Comparison of ENCODE assay signal across 22 cellular contexts in the genomic region with DNA sequence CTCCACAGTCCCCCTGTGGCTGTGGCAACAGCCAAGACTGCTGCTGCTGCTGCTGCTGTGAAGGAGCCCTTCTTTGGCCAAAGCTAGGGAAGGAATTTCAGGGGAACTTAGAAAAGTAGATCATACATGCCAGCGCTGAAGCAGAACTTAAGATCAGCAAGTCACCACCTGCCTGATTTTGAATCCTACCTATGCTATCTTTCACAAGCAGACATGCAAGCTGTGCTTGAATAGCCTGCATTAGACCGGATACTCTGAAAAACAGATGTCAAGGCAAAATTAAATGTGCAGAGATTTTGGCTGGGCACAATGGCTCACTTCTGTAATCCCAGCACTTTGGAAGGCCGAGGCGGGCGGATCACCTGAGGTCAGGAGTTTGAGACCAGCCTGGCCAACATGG.
"Had no signal": no experiment of that assay in that cellular context is flagged by ENCODE, and none has a peak within 500 bp of the region (broad histone marks: within the 10 kb centered on the region; RNA-seq: fewer than 3 reads in every experiment).

No MANE protein-coding gene starts in this region.

- H3K4me3 Mint-ChIP-seq: mesothelial cell of epicardium, natural killer cell, neural crest cell had no signal

- H3K36me3 Mint-ChIP-seq: mesothelial cell of epicardium, natural killer cell had no signal

- H3K9me3 ChIP-seq: esophagus muscularis mucosa, gastroesophageal sphincter, pancreas, stomach, thoracic aorta, upper lobe of left lung, uterus had no signal

- FAIRE-seq: endometrium, pancreas, small intestine had no signal

- H3K27ac ChIP-seq: epithelial cell of prostate, esophagus muscularis mucosa, gastroesophageal sphincter, hepatocyte, pancreas, stomach, thoracic aorta, upper lobe of left lung, uterus had no signal

- H3K36me3 ChIP-seq: esophagus muscularis mucosa, gastroesophageal sphincter, pancreas, stomach, thoracic aorta, upper lobe of left lung, uterus had no signal

- ATAC-seq: gastroesophageal sphincter, natural killer cell, pancreas, right cardiac atrium had no signal

- H2AFZ ChIP-seq: hepatocyte had no signal

- H3K27me3 ChIP-seq: esophagus muscularis mucosa, gastroesophageal sphincter, hepatocyte, pancreas, stomach, upper lobe of left lung, uterus had no signal

- H3K27ac Mint-ChIP-seq: mesothelial cell of epicardium, natural killer cell, progenitor cell of endocrine pancreas had no signal

- H3K4me3 ChIP-seq: esophagus muscularis mucosa, gastroesophageal sphincter, hepatocyte, pancreas, stomach, thoracic aorta, upper lobe of left lung, uterus had no signal

- DNase-seq: effector memory CD4-positive, alpha-beta T cell; kidney glomerular epithelial cell; natural killer cell; occipital lobe; pancreas; right cardiac atrium; small intestine; stimulated activated CD4-positive, alpha-beta T cell treated with anti-CD3 and anti-CD28 coated beads, Interleukin-12 subunit alpha, Interleukin-12 subunit beta, amount 100 ng/mL, for 4 hours; stimulated activated naive CD4-positive, alpha-beta T cell; stomach; substantia nigra; upper lobe of left lung; uterus had no signal

- H3K79me2 ChIP-seq: hepatocyte had no signal

- H3K4me2 ChIP-seq: hepatocyte had no signal

- H3K9me3 Mint-ChIP-seq: mesothelial cell of epicardium, natural killer cell, neural crest cell had no signal

- H3K4me1 ChIP-seq: pancreas, upper lobe of left lung had no signal
